13 cellular contexts compared by ENCODE assay signal in the genomic region with DNA sequence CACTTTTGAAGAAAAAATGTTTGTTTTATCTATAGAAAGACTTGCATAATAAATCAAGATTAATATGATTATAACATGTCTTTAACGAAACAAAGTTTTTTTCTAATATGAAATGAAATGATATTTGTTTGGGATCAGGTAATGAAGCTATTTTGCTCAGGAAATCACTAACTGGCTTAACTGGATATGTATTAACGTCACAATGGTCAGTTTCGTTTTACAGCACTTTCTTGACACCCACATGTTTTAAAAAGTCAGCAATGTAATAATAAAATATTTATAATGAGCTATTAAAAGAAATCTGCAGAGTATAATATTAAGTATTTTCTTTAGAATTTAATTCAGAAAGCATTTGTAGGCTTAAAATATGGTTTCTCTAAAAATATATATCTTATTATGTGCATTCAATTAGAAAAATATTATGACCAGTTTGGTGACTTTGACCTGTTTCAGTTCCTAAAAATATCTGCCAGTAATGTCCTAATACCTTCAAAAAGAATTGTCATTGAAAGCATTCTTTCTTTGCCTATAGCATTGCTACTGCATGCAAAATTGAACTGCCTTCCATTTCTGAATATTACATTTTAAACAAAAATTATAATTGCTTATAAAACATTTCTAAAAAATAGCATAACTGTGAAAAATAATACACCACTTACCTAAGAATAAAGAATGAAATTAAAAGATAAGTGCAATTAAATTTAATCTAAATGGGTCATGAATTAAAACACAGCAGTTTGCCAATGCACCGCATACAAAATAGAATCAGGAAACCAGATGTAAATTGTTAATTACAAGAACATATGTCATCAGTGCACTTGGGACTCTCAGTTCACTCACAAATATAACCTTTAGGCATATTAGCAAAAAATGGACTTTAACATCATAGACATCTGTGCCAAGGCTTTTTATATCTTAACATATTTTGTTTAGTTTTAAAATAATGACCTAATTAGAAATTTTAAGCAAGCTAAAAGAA. TPM values are rescaled to one million over a fixed set of nuclear protein-coding genes. Genes with fewer than 3 reads are reported as not detected.
DNase-seq lines count a peak whose midpoint lies in the region; ATAC-seq, FAIRE-seq and TF ChIP-seq lines count a peak whose summit lies in the region.
"Had no signal": no experiment of that assay in that cellular context is flagged by ENCODE, and none has a peak within 500 bp of the region (broad histone marks: within the 10 kb centered on the region; RNA-seq: fewer than 3 reads in every experiment).

No MANE protein-coding gene starts in this region.

- H3K23ac ChIP-seq in mesendoderm (ENCODE audit: low read length), result no peak overlapping the region

- ATAC-seq in left ventricle myocardium superior (no peak), HG02588 (IDR thresholded peaks at IDR 0.05; ENCODE audit: unreplicated experiment) (peak; percentile 80), HG03342 (IDR thresholded peaks at IDR 0.05; ENCODE audit: unreplicated experiment) (peak; percentile 95)
- no peak for ATAC-seq in activated naive CD8-positive, alpha-beta T cell treated with anti-CD3 and anti-CD28 coated beads, Interleukin-2, amount 50 U/mL, for 24 hours
- ATAC-seq: A549; activated CD8-positive, alpha-beta T cell treated with anti-CD3 and anti-CD28 coated beads, Interleukin-2, amount 10 ng/mL, durations not matched to agents 7 days and 5 days; effector memory CD8-positive, alpha-beta T cell had no signal

- DNase-seq in left ventricle myocardium inferior, result no peak
- DNase-seq in left ventricle myocardium superior, result no peak
- DNase-seq in small intestine, result peak; percentile 39
- DNase-seq in mesendoderm, result no peak
- DNase-seq in HuH-7.5 (ENCODE audit: low spot score), result no peak
- DNase-seq in activated naive CD8-positive, alpha-beta T cell treated with anti-CD3 and anti-CD28 coated beads, Interleukin-2, amount 50 U/mL, for 24 hours, result no peak
- DNase-seq: activated CD8-positive, alpha-beta T cell treated with anti-CD3 and anti-CD28 coated beads, Interleukin-2, amount 10 ng/mL, durations not matched to agents 7 days and 5 days; effector memory CD8-positive, alpha-beta T cell had no signal

- no peaks in the 10 kb centered on the region for H3K27me3 Mint-ChIP-seq in activated naive CD8-positive, alpha-beta T cell treated with anti-CD3 and anti-CD28 coated beads, Interleukin-2, amount 50 U/mL, for 24 hours

- H3K36me3 Mint-ChIP-seq in activated naive CD8-positive, alpha-beta T cell treated with anti-CD3 and anti-CD28 coated beads, Interleukin-2, amount 50 U/mL, for 24 hours (ENCODE audit: low read depth), result no peaks in the 10 kb centered on the region

- H3K79me2 ChIP-seq in mesendoderm (ENCODE audit: control insufficient read depth, insufficient read depth, low read length), result no peaks in the 10 kb centered on the region

- no peak overlapping the region for H3K4me2 ChIP-seq in mesendoderm (ENCODE audit: low read length)
- H3K4me2 ChIP-seq: A549, smooth muscle cell had no signal

- H2AK5ac ChIP-seq in mesendoderm (ENCODE audit: low read length), result no peak overlapping the region

- H3K4me1 ChIP-seq in left ventricle myocardium inferior (no peaks in the 10 kb centered on the region), small intestine (ENCODE audit: control insufficient read depth in 2 of 2, insufficient read depth in 1 of 2, low read depth in 1 of 2, low read length in 1 of 2) (no peaks in the 10 kb centered on the region), mesendoderm (ENCODE audit: control insufficient read depth, low read depth, low read length) (no peaks in the 10 kb centered on the region)

- peaks cover 9% of the 10 kb centered on the region for H3K9me3 Mint-ChIP-seq in activated naive CD8-positive, alpha-beta T cell treated with anti-CD3 and anti-CD28 coated beads, Interleukin-2, amount 50 U/mL, for 24 hours
- H3K9me3 Mint-ChIP-seq: effector memory CD8-positive, alpha-beta T cell had no signal

- H3K79me1 ChIP-seq in mesendoderm (ENCODE audit: low read length), result no peaks in the 10 kb centered on the region

- H3K4me1 Mint-ChIP-seq in activated naive CD8-positive, alpha-beta T cell treated with anti-CD3 and anti-CD28 coated beads, Interleukin-2, amount 50 U/mL, for 24 hours, result no peaks in the 10 kb centered on the region

- H3K27me3 ChIP-seq in left ventricle myocardium inferior (ENCODE audit: low read depth), result no peaks in the 10 kb centered on the region
- no peaks in the 10 kb centered on the region for H3K27me3 ChIP-seq in small intestine (ENCODE audit: control insufficient read depth in 2 of 2, insufficient read depth in 2 of 2, low read length in 2 of 2)
- H3K27me3 ChIP-seq in mesendoderm (ENCODE audit: insufficient read depth, low read length, poor library complexity), result no peaks in the 10 kb centered on the region

- H3K36me3 ChIP-seq in left ventricle myocardium inferior (no peaks in the 10 kb centered on the region), small intestine (ENCODE audit: control insufficient read depth in 2 of 2, insufficient read depth in 2 of 2, low read length in 2 of 2) (no peaks in the 10 kb centered on the region), mesendoderm (ENCODE audit: control insufficient read depth, insufficient read depth, low read length) (no peaks in the 10 kb centered on the region)

- FAIRE-seq in small intestine (lab: Jason Lieb, UNC), result peak; percentile 64
- FAIRE-seq: A549, H1 had no signal

- H3K4ac ChIP-seq in mesendoderm (ENCODE audit: low read depth, low read length), result no peak overlapping the region

- H3K56ac ChIP-seq in mesendoderm (ENCODE audit: low read length), result no peak overlapping the region

- no peak overlapping the region for H3K18ac ChIP-seq in mesendoderm (ENCODE audit: low read length)

- H3K9ac ChIP-seq in mesendoderm (ENCODE audit: low read length), result no peak overlapping the region

- H3K9me3 ChIP-seq in left ventricle myocardium inferior (replicated peaks) (peaks cover 6% of the 10 kb centered on the region), small intestine (ENCODE audit: control insufficient read depth, low read depth) (no peaks in the 10 kb centered on the region)
- H3K9me3 ChIP-seq: A549 had no signal

- H4K8ac ChIP-seq in mesendoderm (ENCODE audit: low read depth, low read length), result no peak overlapping the region

- no peak overlapping the region for H3K4me3 Mint-ChIP-seq in activated naive CD8-positive, alpha-beta T cell treated with anti-CD3 and anti-CD28 coated beads, Interleukin-2, amount 50 U/mL, for 24 hours
- H3K4me3 Mint-ChIP-seq: activated CD8-positive, alpha-beta T cell treated with anti-CD3 and anti-CD28 coated beads, Interleukin-2, amount 10 ng/mL, durations not matched to agents 7 days and 5 days; effector memory CD8-positive, alpha-beta T cell had no signal

- no peak overlapping the region for H2BK15ac ChIP-seq in mesendoderm (replicated peaks; ENCODE audit: low read depth)

- intact Hi-C loops in left ventricle myocardium inferior (cut with micrococcal nuclease) (no loop called here), left ventricle myocardium superior (cut with micrococcal nuclease) (no loop called here)

- 51 to 56% (median 56%) methylated on average over 4 of the region's 4 CpGs for WGBS in small intestine, 3 donors
- 100% methylated on average over 1 of the region's 4 CpGs for WGBS in mesendoderm (ENCODE audit: extremely low coverage, insufficient coverage, low lambda C conversion rate)

- no peak overlapping the region for H2BK5ac ChIP-seq in mesendoderm (ENCODE audit: low read length)

- H3K4me3 ChIP-seq in left ventricle myocardium inferior (no peak overlapping the region), small intestine (ENCODE audit: low read depth in 1 of 2, low read length in 2 of 2) (no peak overlapping the region), mesendoderm (ENCODE audit: low read length) (no peak overlapping the region)
- H3K4me3 ChIP-seq: A549, smooth muscle cell had no signal

- H3K27ac ChIP-seq in left ventricle myocardium inferior (replicated peaks) (peak overlapping the region; percentile 28), small intestine (ENCODE audit: low read depth in 1 of 2, low read length in 1 of 2) (no peak overlapping the region), mesendoderm (ENCODE audit: low read depth, low read length) (no peak overlapping the region)
- H3K27ac ChIP-seq: A549 had no signal

- no peak overlapping the region for H2BK120ac ChIP-seq in mesendoderm (ENCODE audit: low read depth, low read length)

- no peak overlapping the region for H4K5ac ChIP-seq in mesendoderm (ENCODE audit: low read length)

- no peak overlapping the region for H3K27ac Mint-ChIP-seq in activated naive CD8-positive, alpha-beta T cell treated with anti-CD3 and anti-CD28 coated beads, Interleukin-2, amount 50 U/mL, for 24 hours
- H3K27ac Mint-ChIP-seq: activated CD8-positive, alpha-beta T cell treated with anti-CD3 and anti-CD28 coated beads, Interleukin-2, amount 10 ng/mL, durations not matched to agents 7 days and 5 days; effector memory CD8-positive, alpha-beta T cell had no signal

- TF ChIP-seq CTCF in left ventricle myocardium inferior (IDR thresholded peaks at IDR 0.05; ENCODE audit: borderline replicate concordance), result no peak

RNA-seq across cellular contexts. Expression of a gene that starts 31.6 kb away (rescaled TPM):
- total RNA-seq in left ventricle myocardium inferior (2.0 TPM), left ventricle myocardium superior (2.4 TPM)
- polyA plus RNA-seq in small intestine, result 1 to 10 TPM; 4.1 to 5.6 (median 5.3) TPM
- 6.6 TPM for polyA plus RNA-seq in mesendoderm (2013, experiment 1 of 2)
- polyA plus RNA-seq in mesendoderm (2013, experiment 2 of 2), result 6.8 TPM

Comparison
In these comparisons a context has a peak if more than half of its experiments do, and no peak if none do; other contexts are left out.
1. ATAC-seq: peak in HG02588 (single experiment) and HG03342 (single experiment); none in left ventricle myocardium superior (single experiment) and activated naive CD8-positive, alpha-beta T cell treated with anti-CD3 and anti-CD28 coated beads, Interleukin-2, amount 50 U/mL, for 24 hours (single experiment).